Comparison of ENCODE assay signal across 21 cellular contexts in genomic region chr16:88310796-88311605, GRCh38.
"Had no signal": no experiment of that assay in that cellular context is flagged by ENCODE, and none has a peak within 500 bp of the region (broad histone marks: within the 10 kb centered on the region; RNA-seq: fewer than 3 reads in every experiment).

No MANE protein-coding gene starts in this region.

- DNase-seq: activated CD4-positive, alpha-beta memory T cell treated with anti-CD3 and anti-CD28 coated beads for 36 hours; activated CD4-positive, alpha-beta T cell treated with anti-CD3 and anti-CD28 coated beads for 48 hours; activated CD8-positive, alpha-beta memory T cell treated with anti-CD3 and anti-CD28 coated beads, Interleukin-2, amount 50 U/mL, for 4 hours; activated effector memory CD4-positive, alpha-beta T cell treated with anti-CD3 and anti-CD28 coated beads, Interleukin-2, amount 50 U/mL, for 16 hours; activated naive CD4-positive, alpha-beta T cell treated with anti-CD3 and anti-CD28 coated beads for 36 hours; activated naive CD8-positive, alpha-beta T cell treated with anti-CD3 and anti-CD28 coated beads for 36 hours; activated T-cell treated with anti-CD3 and anti-CD28 coated beads, Interleukin-2, amount 50 U/mL, for 1 hour; dermis blood vessel endothelial cell; effector CD4-positive, alpha-beta T cell; nucleus accumbens; spleen; stimulated activated naive CD4-positive, alpha-beta T cell treated with Interleukin-2 at 50 U/mL for 16 hours; SW 1271; T-helper 9 cell; WERI-Rb-1 had no signal

- ATAC-seq: activated CD4-positive, CD25-positive, alpha-beta regulatory T cell treated with anti-CD3 and anti-CD28 coated beads, Interleukin-2, amount 50 U/mL, for 24 hours; left lung; right cardiac atrium had no signal

- FAIRE-seq: colon, frontal cortex, islet of Langerhans had no signal
